In genomic region chr16:13780841-13781553, GRCh38 we compare ENCODE assay signal across 17 cellular contexts.
DNase-seq lines count a peak whose midpoint lies in the region; ATAC-seq, FAIRE-seq and TF ChIP-seq lines count a peak whose summit lies in the region.
"Had no signal": no experiment of that assay in that cellular context is flagged by ENCODE, and none has a peak within 500 bp of the region (broad histone marks: within the 10 kb centered on the region; RNA-seq: fewer than 3 reads in every experiment).

No MANE protein-coding gene starts in this region.

- H3K9me3 ChIP-seq in left ventricle myocardium inferior (replicated peaks): peaks cover 29% of the 10 kb centered on the region
- no peaks in the 10 kb centered on the region for H3K9me3 ChIP-seq in K562 (replicated peaks; ENCODE audit: control insufficient read depth, insufficient read depth, low read depth, low read length)
- H3K9me3 ChIP-seq in liver (ENCODE audit: control insufficient read depth in 4 of 4, low read length in 3 of 4): peaks cover 0 to 10% (median 3%) of the 10 kb centered on the region in 4 donors
- peaks cover 0 to 3% (median 0%) of the 10 kb centered on the region in 3 donors for H3K9me3 ChIP-seq in skeletal muscle tissue (ENCODE audit: control insufficient read depth in 3 of 3, low read length in 3 of 3)
- no peaks in the 10 kb centered on the region for H3K9me3 ChIP-seq in transverse colon
- H3K9me3 ChIP-seq in CD4-positive, alpha-beta memory T cell (ENCODE audit: control insufficient read depth in 1 of 2, low read length in 2 of 2): no peaks in the 10 kb centered on the region

- no peak overlapping the region for H3K4me3 Mint-ChIP-seq in CD4-positive, alpha-beta memory T cell
- H3K4me3 Mint-ChIP-seq: CD8-positive, alpha-beta T cell had no signal

- WGBS in K562 (ENCODE audit: insufficient coverage, low coverage, missing lambda C conversion rate): 11% methylated on average over 12 of the region's 12 CpGs
- 57% methylated on average over 12 of the region's 12 CpGs for WGBS in liver
- 68 to 71% methylated on average over 7 to 12 of the region's 12 CpGs for WGBS in transverse colon (ENCODE audit: low coverage in 1 of 2), 2 donors

- no peaks in the 10 kb centered on the region for H3K36me3 Mint-ChIP-seq in CD4-positive, alpha-beta memory T cell
- H3K36me3 Mint-ChIP-seq: CD8-positive, alpha-beta T cell had no signal

- BruUV-seq in K562 (replicated peaks; lab: Mats Ljungman, UMichigan): no TSS peak

- no peak overlapping the region for H3K9ac ChIP-seq in K562 (ENCODE audit: insufficient read depth in 1 of 2, low read depth in 2 of 2, low read length in 2 of 2)
- no peak overlapping the region for H3K9ac ChIP-seq in liver (ENCODE audit: low read depth in 1 of 2, low read length in 2 of 2)
- H3K9ac ChIP-seq in skeletal muscle tissue (ENCODE audit: low read depth in 1 of 3, low read length in 3 of 3): peak overlapping the region in 2 of 3 donors; percentile 40 to 57

- H3K4me3 ChIP-seq in left ventricle myocardium inferior (no peak overlapping the region), K562 (no peak overlapping the region), liver (ENCODE audit: low read depth in 1 of 3, low read length in 3 of 3) (peak overlapping the region in 1 of 3 donors; percentile 12), skeletal muscle tissue (ENCODE audit: low read length in 3 of 3) (peak overlapping the region in 1 of 3 donors; percentile 59), transverse colon (no peak overlapping the region)
- H3K4me3 ChIP-seq in CD4-positive, alpha-beta memory T cell (ENCODE audit: low read length in 2 of 2): no peak overlapping the region

- H3K27me3 Mint-ChIP-seq in CD4-positive, alpha-beta memory T cell: no peaks in the 10 kb centered on the region

- H3K9me3 Mint-ChIP-seq in CD4-positive, alpha-beta memory T cell: peaks cover 0 to 20% (median 9%) of the 10 kb centered on the region in 8 donors

- no peaks in the 10 kb centered on the region for H3K36me3 ChIP-seq in left ventricle myocardium inferior
- H3K36me3 ChIP-seq in K562 (ENCODE audit: control insufficient read depth, insufficient read depth, low read length): no peaks in the 10 kb centered on the region
- no peaks in the 10 kb centered on the region for H3K36me3 ChIP-seq in liver (ENCODE audit: control insufficient read depth in 4 of 4, insufficient read depth in 3 of 4, low read depth in 1 of 4, low read length in 3 of 4)
- H3K36me3 ChIP-seq in skeletal muscle tissue (ENCODE audit: control insufficient read depth in 3 of 3, insufficient read depth in 3 of 3, low read length in 3 of 3): no peaks in the 10 kb centered on the region
- no peaks in the 10 kb centered on the region for H3K36me3 ChIP-seq in transverse colon
- H3K36me3 ChIP-seq in CD4-positive, alpha-beta memory T cell (ENCODE audit: insufficient read depth, low read length): no peaks in the 10 kb centered on the region

- FAIRE-seq in K562 (lab: Jason Lieb, UNC): no peak
- FAIRE-seq: HTR-8/SVneo had no signal

- CTCF ChIA-PET in K562 (lab: Yijun Ruan, JAX; ENCODE audit: low intra/inter-chr PET ratio): no interaction called here
- CTCF ChIA-PET in CD4-positive, alpha-beta memory T cell (lab: Charles Lee; ENCODE audit: partially characterized antibody): no interaction called here

- 0 out of 2 replicates have a peak overlapping the region, but pooled peaks have one; percentile 94 for H2AFZ ChIP-seq in K562 (ENCODE audit: low read depth, low read length)

- no peak for TF ChIP-seq RAD21 in K562 (CRISPR knock-in tag; conservative IDR thresholded peaks at IDR 0.05 in 1 of 2, IDR thresholded peaks at IDR 0.05 in 1 of 2)
- TF ChIP-seq RAD21 in liver (IDR thresholded peaks at IDR 0.05): peak in 1 of 2 donors; percentile 48

- in situ Hi-C loops in K562 (cut with MboI) (no loop called here), transverse colon (cut with MboI; ENCODE audit: low pct_ligation_motif_present in 1 of 4, low pct_unique_long_range_greater_than_20kb in 1 of 4, low sequenced_read_pairs in 3 of 4) (no loop called here)

- H3K27ac Mint-ChIP-seq in CD4-positive, alpha-beta memory T cell: no peak overlapping the region
- H3K27ac Mint-ChIP-seq: CD8-positive, alpha-beta T cell had no signal

- peak overlapping the region; percentile 77; the same call in 1 of the 2 replicates for H3K4me2 ChIP-seq in K562 (ENCODE audit: insufficient read depth, low read length)

- TF ChIP-seq POLR2A in K562 (conservative IDR thresholded peaks at IDR 0.05) (no peak), transverse colon (IDR thresholded peaks at IDR 0.05) (no peak)

- POLR2A ChIA-PET in K562 (lab: Yijun Ruan, JAX): interaction anchor here (0.6 to 0.7 kb wide), 2 partner anchors 13 to 74 kb away, joined by 3 read pairs; no protein-coding TSS in a partner anchor
- POLR2A ChIA-PET in CD4-positive, alpha-beta memory T cell (lab: Charles Lee; ENCODE audit: partially characterized antibody): no interaction called here

- no peaks in the 10 kb centered on the region for H4K20me1 ChIP-seq in K562 (replicated peaks; ENCODE audit: control insufficient read depth, insufficient read depth, low read length)

- H3K9me1 ChIP-seq in K562 (ENCODE audit: control insufficient read depth, insufficient read depth, low read length): no peaks in the 10 kb centered on the region

- no peak for TF ChIP-seq EP300 in K562 (IDR thresholded peaks at IDR 0.05; ENCODE audit: low read length)
- TF ChIP-seq EP300 in transverse colon (IDR thresholded peaks at IDR 0.05; ENCODE audit: low read depth): no peak

- no peaks in the 10 kb centered on the region for H3K79me2 ChIP-seq in K562 (ENCODE audit: control insufficient read depth, insufficient read depth, low read length)

- no peak for DNase-seq in left ventricle myocardium inferior
- DNase-seq in Right ventricle myocardium inferior (ENCODE audit: missing footprints): no peak
- no peak for DNase-seq in K562 (ENCODE audit: extremely low read depth in 1 of 4, low spot score in 3 of 4)
- no peak for DNase-seq in transverse colon
- no peak for DNase-seq in CD4-positive, alpha-beta memory T cell
- DNase-seq: AML-193; CD8-positive, alpha-beta T cell; HCEC 1CT; NCI-H1048; NCI-H1694; NCI-H2107; NCI-H748 treated with DMSO at 0.1 percent for 48 hours; Right ventricle myocardium superior had no signal

- intact Hi-C loops in left ventricle myocardium inferior (cut with micrococcal nuclease): no loop called here
- intact Hi-C loops in Right ventricle myocardium inferior (cut with DNase I): no loop called here
- intact Hi-C loops in K562 (cut with micrococcal nuclease): no loop called here
- intact Hi-C loops in transverse colon (cut with DNase I; ENCODE audit: low total_unique reads): no loop called here
- intact Hi-C loops in CD4-positive, alpha-beta memory T cell (cut with micrococcal nuclease): no loop called here

- no peak for TF ChIP-seq CTCF in left ventricle myocardium inferior (IDR thresholded peaks at IDR 0.05; ENCODE audit: borderline replicate concordance)
- no peak for TF ChIP-seq CTCF in K562 (IDR thresholded peaks at IDR 0.05 in 2 of 3, conservative IDR thresholded peaks at IDR 0.05 in 1 of 3; ENCODE audit: insufficient read depth in 2 of 3, low read depth in 1 of 3, low read length in 3 of 3)
- TF ChIP-seq CTCF in liver (IDR thresholded peaks at IDR 0.05; ENCODE audit: low read depth, low read length, missing input control): no peak
- no peak for TF ChIP-seq CTCF in transverse colon (IDR thresholded peaks at IDR 0.05)

- H3K4me1 ChIP-seq in left ventricle myocardium inferior: peaks cover 11% of the 10 kb centered on the region
- H3K4me1 ChIP-seq in K562 (replicated peaks in 1 of 2; ENCODE audit: control insufficient read depth in 2 of 2, insufficient read depth in 2 of 2, low read length in 2 of 2): 0 out of 5 replicates have a peak, but pooled peaks cover 0 to 4% of the 10 kb centered on the region in 2 experiments
- peaks cover 4 to 17% (median 7%) of the 10 kb centered on the region in 4 donors for H3K4me1 ChIP-seq in liver (ENCODE audit: control insufficient read depth in 4 of 4, insufficient read depth in 4 of 4, low read length in 3 of 4)
- H3K4me1 ChIP-seq in skeletal muscle tissue (ENCODE audit: control insufficient read depth in 3 of 3, insufficient read depth in 3 of 3, low read length in 3 of 3): peaks cover 14 to 20% (median 16%) of the 10 kb centered on the region in 3 donors
- H3K4me1 ChIP-seq in transverse colon: no peaks in the 10 kb centered on the region
- no peaks in the 10 kb centered on the region for H3K4me1 ChIP-seq in CD4-positive, alpha-beta memory T cell (ENCODE audit: insufficient read depth, low read length)

- no peak for ATAC-seq in Right ventricle myocardium inferior
- ATAC-seq in K562: no peak
- no peak for ATAC-seq in GM21723 (IDR thresholded peaks at IDR 0.05; ENCODE audit: unreplicated experiment)
- ATAC-seq: CD8-positive, alpha-beta T cell had no signal

- no peaks in the 10 kb centered on the region for H3K27me3 ChIP-seq in left ventricle myocardium inferior (ENCODE audit: low read depth)
- no peaks in the 10 kb centered on the region; a peak in 1 of 5 replicates for H3K27me3 ChIP-seq in K562 (ENCODE audit: control insufficient read depth in 2 of 2, insufficient read depth in 2 of 2, low read length in 2 of 2)
- no peaks in the 10 kb centered on the region for H3K27me3 ChIP-seq in liver (ENCODE audit: control insufficient read depth in 4 of 4, insufficient read depth in 4 of 4, low read length in 3 of 4)
- H3K27me3 ChIP-seq in skeletal muscle tissue (ENCODE audit: control insufficient read depth in 3 of 3, insufficient read depth in 3 of 3, low read length in 3 of 3): no peaks in the 10 kb centered on the region
- no peaks in the 10 kb centered on the region for H3K27me3 ChIP-seq in transverse colon
- H3K27me3 ChIP-seq in CD4-positive, alpha-beta memory T cell (ENCODE audit: insufficient read depth, low read length): no peaks in the 10 kb centered on the region

- peak overlapping the region; percentile 16 for H3K27ac ChIP-seq in left ventricle myocardium inferior (replicated peaks)
- H3K27ac ChIP-seq in K562 (ENCODE audit: extremely low read depth, low read depth, low read length): no peak overlapping the region
- no peak overlapping the region for H3K27ac ChIP-seq in liver (ENCODE audit: low read depth in 1 of 2, low read length in 2 of 2)
- H3K27ac ChIP-seq in skeletal muscle tissue (ENCODE audit: low read depth, low read length): peak overlapping the region; percentile 83
- no peak overlapping the region for H3K27ac ChIP-seq in transverse colon
- H3K27ac ChIP-seq in CD4-positive, alpha-beta memory T cell (ENCODE audit: low read depth, low read length): no peak overlapping the region

- no peaks in the 10 kb centered on the region for H3K4me1 Mint-ChIP-seq in CD4-positive, alpha-beta memory T cell

TF ChIP-seq in K562, 482 proteins besides CTCF, POLR2A, EP300 and RAD21 (continues in another document):
- peak; percentile 19; the same call in 1 of the 2 replicates for TF ChIP-seq C11orf30 (IDR thresholded peaks at IDR 0.05; ENCODE audit: low read depth)
- TF ChIP-seq MXI1 (IDR thresholded peaks at IDR 0.05; ENCODE audit: low read depth, low read length): no peak

TF ChIP-seq in liver, 16 proteins besides CTCF, POLR2A, EP300 and RAD21:
- TF ChIP-seq HNF4A (conservative IDR thresholded peaks at IDR 0.05) (peak; percentile 54 to 81), NR2F2 (IDR thresholded peaks at IDR 0.05) (no peak), SP1 (IDR thresholded peaks at IDR 0.05) (peak; percentile 76)

Comparison
In these comparisons a context has a peak if more than half of its experiments do, and no peak if none do; other contexts are left out.
1. H3K27ac ChIP-seq: peak in left ventricle myocardium inferior (single experiment) and skeletal muscle tissue (single experiment); none in K562 (single experiment), liver (0 of 2), transverse colon (0 of 4) and CD4-positive, alpha-beta memory T cell (single experiment).
2. H3K9ac ChIP-seq: peak in skeletal muscle tissue (2 of 3); none in K562 (0 of 2) and liver (0 of 2).